In genomic region chr1:201881617-201882016, GRCh38 we compare ENCODE assay signal across 1 cellular context.
TF ChIP-seq lines count a peak whose summit lies in the region.

No MANE protein-coding gene starts in this region.

TF ChIP-seq in WTC11, 78 proteins besides CTCF, POLR2A, EP300 and RAD21:
- TF ChIP-seq ERG (CRISPR knock-in tag; IDR thresholded peaks at IDR 0.05) (peak; percentile 61; the same call in 1 of the 2 replicates), ZNF671 (CRISPR knock-in tag; IDR thresholded peaks at IDR 0.05) (no peak), FOXJ3 (CRISPR knock-in tag; IDR thresholded peaks at IDR 0.05; ENCODE audit: borderline replicate concordance) (no peak), EMX1 (CRISPR knock-in tag; IDR thresholded peaks at IDR 0.05) (0 out of 2 replicates have a peak, but pooled peaks have one; percentile 43), MAX (CRISPR knock-in tag; IDR thresholded peaks at IDR 0.05) (no peak)
